Comparison of ENCODE assay signal across 1 cellular context in the genomic region with DNA sequence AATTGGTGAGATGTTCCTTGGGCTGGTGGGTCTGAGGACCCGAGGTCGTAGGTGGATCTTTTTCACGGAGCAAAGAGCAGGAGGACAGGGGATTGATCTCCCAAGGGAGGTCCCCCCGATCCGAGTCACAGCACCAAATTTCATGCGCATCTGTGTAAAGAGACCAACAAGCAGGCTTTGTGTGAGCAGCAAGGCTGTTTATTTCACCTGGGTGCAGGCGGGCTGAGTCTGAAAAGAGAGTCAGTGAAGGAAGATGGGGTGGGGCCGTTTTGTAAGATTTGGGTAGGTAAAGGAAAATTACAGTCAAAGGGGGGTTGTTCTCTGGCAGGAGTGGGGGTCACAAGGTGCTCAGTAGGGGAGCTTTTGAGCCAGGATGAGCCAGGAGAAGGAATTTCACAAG.
A peak's percentile ranks its signal among the peaks of the same experiment; 100 is the strongest.
TF ChIP-seq lines count a peak whose summit lies in the region.

No MANE protein-coding gene starts in this region.

TF ChIP-seq in GM23338, 12 proteins besides CTCF, POLR2A, EP300 and RAD21:
- peak; percentile 74 for TF ChIP-seq POLR2AphosphoS5 (IDR thresholded peaks at IDR 0.05; ENCODE audit: low read depth)
